In the genomic region with DNA sequence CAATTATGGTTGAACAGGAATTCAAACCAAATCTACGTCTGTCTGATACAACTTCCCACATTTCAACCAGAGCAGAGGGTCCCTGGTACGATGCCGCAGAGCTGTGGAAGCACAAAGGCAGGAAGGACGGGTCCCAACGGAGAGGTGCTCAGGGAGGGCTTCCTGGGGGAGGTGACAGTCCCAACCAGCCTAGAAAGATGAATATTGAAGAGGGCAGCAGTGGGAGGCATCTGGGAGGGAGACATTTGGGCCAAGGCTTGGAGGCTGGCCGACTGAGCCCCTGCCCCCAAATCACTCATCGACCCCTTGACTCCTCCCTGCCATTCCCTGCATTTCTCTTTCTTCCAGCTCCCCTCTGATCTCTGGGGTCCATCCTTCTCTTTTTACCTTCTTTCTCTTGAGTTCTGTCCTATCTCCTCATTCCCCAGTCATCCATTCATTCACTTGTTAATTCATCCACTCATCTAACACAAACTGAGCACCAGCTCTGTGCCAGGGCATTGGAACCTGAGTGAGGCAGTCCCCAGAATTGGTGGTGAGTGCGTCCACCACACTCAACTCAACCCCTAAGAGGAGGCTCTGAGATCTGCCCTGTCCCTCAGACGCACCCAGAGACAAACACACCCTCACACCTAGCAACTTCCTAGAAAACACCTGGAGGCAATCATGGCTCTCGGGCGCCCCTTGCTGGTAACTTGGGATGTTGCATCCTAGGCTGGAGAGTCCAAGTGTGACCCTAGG, we compare ENCODE assay signal across 8 cellular contexts. TPM values are rescaled to one million over a fixed set of nuclear protein-coding genes. Genes with fewer than 3 reads are reported as not detected.
DNase-seq lines count a peak whose midpoint lies in the region; ATAC-seq and TF ChIP-seq lines count a peak whose summit lies in the region.

No MANE protein-coding gene starts in this region.

- BruUV-seq in A673 (replicated peaks; lab: Mats Ljungman, UMichigan) = no TSS peak

- ATAC-seq in GM18520 (IDR thresholded peaks at IDR 0.05; ENCODE audit: unreplicated experiment) = no peak

- no peak overlapping the region for H3K27ac ChIP-seq in A673 (ENCODE audit: low read depth, low read length, poor library complexity, severe bottlenecking)
- peak overlapping the region; percentile 42; the same call in 1 of the 2 replicates for H3K27ac ChIP-seq in VCaP
- no peak overlapping the region for H3K27ac ChIP-seq in brain microvascular endothelial cell

- in situ Hi-C loops in GM13977 (cut with MboI; ENCODE audit: low pct_unique_long_range_greater_than_20kb, low sequenced_read_pairs, unreplicated experiment) = loop anchor here (25.0 kb wide), 1 partner anchor 251 kb away; no protein-coding TSS in a partner anchor
- in situ Hi-C loops in brain microvascular endothelial cell (cut with HindIII; ENCODE audit: low pct_ligation_motif_present, low sequenced_read_pairs) = loop anchor here (25.0 kb wide), 1 partner anchor 276 kb away; no protein-coding TSS in a partner anchor

- TF ChIP-seq CTCF in A673 (conservative IDR thresholded peaks at IDR 0.05; ENCODE audit: low read depth, low read length) = peak; percentile 90
- peak; percentile 83 for TF ChIP-seq CTCF in GM13977 (IDR thresholded peaks at IDR 0.05; ENCODE audit: extremely low read depth, insufficient read depth, missing control alignments)
- TF ChIP-seq CTCF in VCaP (conservative IDR thresholded peaks at IDR 0.05) = peak; percentile 87
- TF ChIP-seq CTCF in brain microvascular endothelial cell (IDR thresholded peaks at IDR 0.05; ENCODE audit: low read depth, low read length, missing control alignments) = peak; percentile 95

- DNase-seq in A673 (ENCODE audit: low spot score) (peak; percentile 66), GM13977 (ENCODE audit: low spot score) (peak; percentile 74), NCI-H2081 (lab: John Stamatoyannopoulos, UW) (peak; percentile 76 to 80), brain microvascular endothelial cell (peak; percentile 55), islet precursor cell (peak; percentile 89)
- peak; percentile 78 to 80 for DNase-seq in stimulated activated CD4-positive, alpha-beta T cell treated with anti-CD3 and anti-CD28 coated beads, Interleukin-1b, Interleukin-23, amount 100 ng/mL, for 4 hours (ENCODE audit: low read depth in 2 of 2)

- no peaks in the 10 kb centered on the region for H3K9me3 ChIP-seq in A673 (ENCODE audit: low read depth, low read length, poor library complexity, severe bottlenecking)

- H3K27me3 ChIP-seq in A673 (replicated peaks; ENCODE audit: insufficient read depth, low read depth, low read length, poor library complexity) (no peaks in the 10 kb centered on the region), brain microvascular endothelial cell (replicated peaks) (no peaks in the 10 kb centered on the region)

- no peaks in the 10 kb centered on the region for H3K36me3 ChIP-seq in A673 (ENCODE audit: insufficient read depth, low read length, poor library complexity, severe bottlenecking)
- no peaks in the 10 kb centered on the region for H3K36me3 ChIP-seq in brain microvascular endothelial cell (replicated peaks)

- intact Hi-C loops in A673 (cut with micrococcal nuclease; ENCODE audit: unreplicated experiment) = loop anchor here (5.0 kb wide), 2 partner anchors 261 to 306 kb away; no protein-coding TSS in a partner anchor

- CTCF ChIA-PET in A673 (lab: Charles Lee) = no interaction called here

- POLR2A ChIA-PET in A673 (lab: Charles Lee; ENCODE audit: low non-redundant PET) = no interaction called here

- H3K4me3 ChIP-seq in A673 (ENCODE audit: low read depth, low read length, poor library complexity, severe bottlenecking) (no peak overlapping the region), brain microvascular endothelial cell (ENCODE audit: low read depth, low read length) (no peak overlapping the region)

- H3K4me1 ChIP-seq in A673 (ENCODE audit: insufficient read depth, low read length, poor library complexity, severe bottlenecking) = peaks cover 14% of the 10 kb centered on the region

RNA-seq across cellular contexts. Expression of gene CELA3B, which starts 13.2 kb away (rescaled TPM):
- not detected in 2 replicates for total RNA-seq in A673 (2021)

RNA-seq across cellular contexts. Expression of gene HSPG2, which starts 26.5 kb away (rescaled TPM):
- 10.4 and 19.8 TPM in 2 replicates for total RNA-seq in A673 (2021)

RNA-seq across cellular contexts. Expression of gene CELA3A, which starts 37.8 kb away (rescaled TPM):
- not detected in 2 replicates for total RNA-seq in A673 (2021)
